10 cellular contexts compared by ENCODE assay signal in genomic region chr17:38875477-38876080, GRCh38. TPM values are rescaled to one million over a fixed set of nuclear protein-coding genes. Genes with fewer than 3 reads are reported as not detected.
DNase-seq lines count a peak whose midpoint lies in the region; ATAC-seq, FAIRE-seq and TF ChIP-seq lines count a peak whose summit lies in the region.
"Had no signal": no experiment of that assay in that cellular context is flagged by ENCODE, and none has a peak within 500 bp of the region (broad histone marks: within the 10 kb centered on the region; RNA-seq: fewer than 3 reads in every experiment).

No MANE protein-coding gene starts in this region.

- no peak for TF ChIP-seq CTCF in type B pancreatic cell (conservative IDR thresholded peaks at IDR 0.05)

- no peaks in the 10 kb centered on the region for H3K9me3 Mint-ChIP-seq in activated naive CD4-positive, alpha-beta T cell treated with anti-CD3 and anti-CD28 coated beads for 36 hours
- H3K9me3 Mint-ChIP-seq in activated naive CD8-positive, alpha-beta T cell treated with anti-CD3 and anti-CD28 coated beads, Interleukin-2, amount 10 ng/mL, durations not matched to agents 7 days and 5 days: no peaks in the 10 kb centered on the region
- H3K9me3 Mint-ChIP-seq in memory B cell (no peaks in the 10 kb centered on the region), type B pancreatic cell (no peaks in the 10 kb centered on the region)

- peak overlapping the region; percentile 78 for H3K27ac Mint-ChIP-seq in activated naive CD4-positive, alpha-beta T cell treated with anti-CD3 and anti-CD28 coated beads for 36 hours
- H3K27ac Mint-ChIP-seq in activated naive CD8-positive, alpha-beta T cell treated with anti-CD3 and anti-CD28 coated beads, Interleukin-2, amount 10 ng/mL, durations not matched to agents 7 days and 5 days: peak overlapping the region; percentile 72
- H3K27ac Mint-ChIP-seq in memory B cell (peak overlapping the region; percentile 81), type B pancreatic cell (peak overlapping the region; percentile 72)

- H3K4me3 Mint-ChIP-seq in activated naive CD4-positive, alpha-beta T cell treated with anti-CD3 and anti-CD28 coated beads for 36 hours: no peak overlapping the region
- H3K4me3 Mint-ChIP-seq in activated naive CD8-positive, alpha-beta T cell treated with anti-CD3 and anti-CD28 coated beads, Interleukin-2, amount 10 ng/mL, durations not matched to agents 7 days and 5 days: peak overlapping the region; percentile 53
- H3K4me3 Mint-ChIP-seq in memory B cell (no peak overlapping the region), type B pancreatic cell (peak overlapping the region; percentile 31)

- no peak for ATAC-seq in activated naive CD8-positive, alpha-beta T cell treated with anti-CD3 and anti-CD28 coated beads, Interleukin-2, amount 10 ng/mL, durations not matched to agents 7 days and 5 days (ENCODE audit: low read depth)
- ATAC-seq in memory B cell (ENCODE audit: low read depth): no peak
- ATAC-seq in HG02852 (IDR thresholded peaks at IDR 0.05; ENCODE audit: unreplicated experiment): no peak
- ATAC-seq: foreskin keratinocyte had no signal

- no peak for FAIRE-seq in RCC 7860 (lab: Jason Lieb, UNC)

- peaks cover 5% of the 10 kb centered on the region for H3K36me3 Mint-ChIP-seq in activated naive CD4-positive, alpha-beta T cell treated with anti-CD3 and anti-CD28 coated beads for 36 hours (ENCODE audit: low read depth)
- peaks cover 39% of the 10 kb centered on the region for H3K36me3 Mint-ChIP-seq in activated naive CD8-positive, alpha-beta T cell treated with anti-CD3 and anti-CD28 coated beads, Interleukin-2, amount 10 ng/mL, durations not matched to agents 7 days and 5 days
- peaks cover 3% of the 10 kb centered on the region for H3K36me3 Mint-ChIP-seq in memory B cell
- peaks cover 18% of the 10 kb centered on the region for H3K36me3 Mint-ChIP-seq in type B pancreatic cell

- no peak for DNase-seq in activated naive CD4-positive, alpha-beta T cell treated with anti-CD3 and anti-CD28 coated beads for 36 hours
- DNase-seq in activated naive CD4-positive, alpha-beta T cell (lab: John Stamatoyannopoulos, UW): no peak
- no peak for DNase-seq in activated naive CD8-positive, alpha-beta T cell treated with anti-CD3 and anti-CD28 coated beads, Interleukin-2, amount 10 ng/mL, durations not matched to agents 7 days and 5 days
- DNase-seq in memory B cell (ENCODE audit: low spot score in 2 of 2) (no peak), type B pancreatic cell (ENCODE audit: extremely low spot score, unreplicated experiment) (no peak), RCC 7860 (ENCODE audit: low spot score) (no peak), NCI-H345 (lab: John Stamatoyannopoulos, UW) (no peak)
- DNase-seq: AML-193, foreskin keratinocyte had no signal

- no peaks in the 10 kb centered on the region for H3K27me3 Mint-ChIP-seq in activated naive CD4-positive, alpha-beta T cell treated with anti-CD3 and anti-CD28 coated beads for 36 hours (ENCODE audit: low read depth)
- no peaks in the 10 kb centered on the region for H3K27me3 Mint-ChIP-seq in activated naive CD8-positive, alpha-beta T cell treated with anti-CD3 and anti-CD28 coated beads, Interleukin-2, amount 10 ng/mL, durations not matched to agents 7 days and 5 days
- H3K27me3 Mint-ChIP-seq in memory B cell: no peaks in the 10 kb centered on the region
- H3K27me3 Mint-ChIP-seq in type B pancreatic cell: no peaks in the 10 kb centered on the region

- CTCF ChIA-PET in activated naive CD4-positive, alpha-beta T cell treated with anti-CD3 and anti-CD28 coated beads for 36 hours (lab: Charles Lee): no interaction called here

- intact Hi-C loops in activated naive CD4-positive, alpha-beta T cell treated with anti-CD3 and anti-CD28 coated beads for 36 hours (cut with micrococcal nuclease): loop anchor here (10.0 kb wide), 1 partner anchor 529 kb away; the partner anchor contains the start of gene FBXL20

- H3K4me1 Mint-ChIP-seq in activated naive CD4-positive, alpha-beta T cell treated with anti-CD3 and anti-CD28 coated beads for 36 hours (ENCODE audit: low read depth): peaks cover 85% of the 10 kb centered on the region
- H3K4me1 Mint-ChIP-seq in activated naive CD8-positive, alpha-beta T cell treated with anti-CD3 and anti-CD28 coated beads, Interleukin-2, amount 10 ng/mL, durations not matched to agents 7 days and 5 days: peaks cover 79% of the 10 kb centered on the region
- H3K4me1 Mint-ChIP-seq in memory B cell (peaks cover 78% of the 10 kb centered on the region), type B pancreatic cell (ENCODE audit: unreplicated experiment) (peaks cover 61% of the 10 kb centered on the region)

- POLR2A ChIA-PET in activated naive CD8-positive, alpha-beta T cell treated with anti-CD3 and anti-CD28 coated beads, Interleukin-2, amount 10 ng/mL, durations not matched to agents 7 days and 5 days (lab: Charles Lee): interaction anchor here (2.2 kb wide), 1 partner anchor 22 kb away, joined by 12 read pairs; the partner anchor contains the start of gene RPL23

RNA-seq across cellular contexts. Expression of gene LASP1, which starts 5.7 kb away (rescaled TPM):
- total RNA-seq in activated naive CD4-positive, alpha-beta T cell treated with anti-CD3 and anti-CD28 coated beads for 36 hours: 100 to 1,000 TPM; 105 to 113 TPM
- total RNA-seq in activated naive CD8-positive, alpha-beta T cell treated with anti-CD3 and anti-CD28 coated beads, Interleukin-2, amount 10 ng/mL, durations not matched to agents 7 days and 5 days: 100 to 1,000 TPM; 227 to 236 TPM
- 159 and 210 TPM in 2 replicates for total RNA-seq in type B pancreatic cell (ENCODE audit: low replicate concordance)

RNA-seq across cellular contexts. Expression of gene RPL23, which starts 22.1 kb away (rescaled TPM):
- total RNA-seq in activated naive CD4-positive, alpha-beta T cell treated with anti-CD3 and anti-CD28 coated beads for 36 hours: 1,000 to 10,000 TPM; 2,241 to 2,332 TPM
- total RNA-seq in activated naive CD8-positive, alpha-beta T cell treated with anti-CD3 and anti-CD28 coated beads, Interleukin-2, amount 10 ng/mL, durations not matched to agents 7 days and 5 days: 1,000 to 10,000 TPM; 1,166 to 1,188 TPM
- total RNA-seq in type B pancreatic cell (ENCODE audit: low replicate concordance): 1,908 and 1,925 TPM in 2 replicates

RNA-seq across cellular contexts. Expression of gene CWC25, which starts 50.5 kb away (rescaled TPM):
- total RNA-seq in activated naive CD4-positive, alpha-beta T cell treated with anti-CD3 and anti-CD28 coated beads for 36 hours: 10 to 100 TPM; 18.6 to 21.9 TPM
- 10 to 100 TPM; 35.2 to 37.5 TPM for total RNA-seq in activated naive CD8-positive, alpha-beta T cell treated with anti-CD3 and anti-CD28 coated beads, Interleukin-2, amount 10 ng/mL, durations not matched to agents 7 days and 5 days
- 17.7 and 19.7 TPM in 2 replicates for total RNA-seq in type B pancreatic cell (ENCODE audit: low replicate concordance)

Comparison
In these comparisons a context has a peak if more than half of its experiments do, and no peak if none do; other contexts are left out.
1. H3K4me3 Mint-ChIP-seq: peak in activated naive CD8-positive, alpha-beta T cell treated with anti-CD3 and anti-CD28 coated beads, Interleukin-2, amount 10 ng/mL, durations not matched to agents 7 days and 5 days (single experiment) and type B pancreatic cell (single experiment); none in activated naive CD4-positive, alpha-beta T cell treated with anti-CD3 and anti-CD28 coated beads for 36 hours (single experiment) and memory B cell (single experiment).
2. Peak in every context shown above with its lines, with median percentiles within 50 percentile points of each other: H3K27ac Mint-ChIP-seq.